Comparison of ENCODE assay signal across 35 cellular contexts in the genomic region with DNA sequence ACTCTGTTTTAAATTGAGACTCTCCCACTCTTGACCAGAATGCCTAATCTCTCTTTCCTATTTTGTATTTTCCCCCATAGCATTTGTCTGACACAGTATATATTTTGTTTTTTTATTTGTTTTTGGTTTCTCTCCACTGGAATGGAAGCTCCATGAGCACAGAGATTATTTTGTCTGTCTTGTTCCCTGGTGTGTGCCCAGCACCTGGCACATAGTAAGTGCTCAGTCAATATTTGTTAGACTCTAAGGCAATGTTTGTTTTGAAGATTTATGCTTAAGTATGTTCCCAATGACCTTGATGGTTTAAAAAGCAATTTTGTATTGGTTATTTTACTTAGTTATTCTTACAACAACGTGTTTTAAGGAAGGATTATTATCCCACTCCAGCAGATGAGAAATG.
"Had no signal": no experiment of that assay in that cellular context is flagged by ENCODE, and none has a peak within 500 bp of the region (broad histone marks: within the 10 kb centered on the region; RNA-seq: fewer than 3 reads in every experiment).

No MANE protein-coding gene starts in this region.

- FAIRE-seq: bronchial epithelial cell had no signal

- H3K27me3 Mint-ChIP-seq: activated naive CD4-positive, alpha-beta T cell treated with anti-CD3 and anti-CD28 coated beads, Interleukin-2, amount 10 ng/mL, durations not matched to agents 7 days and 5 days; activated naive CD8-positive, alpha-beta T cell treated with anti-CD3 and anti-CD28 coated beads, Interleukin-2, amount 50 U/mL, for 24 hours had no signal

- H3K36me3 Mint-ChIP-seq: activated CD8-positive, alpha-beta memory T cell treated with anti-CD3 and anti-CD28 coated beads, Interleukin-2, amount 10 ng/mL, durations not matched to agents 7 days and 5 days; activated naive CD4-positive, alpha-beta T cell treated with anti-CD3 and anti-CD28 coated beads, Interleukin-2, amount 10 ng/mL, durations not matched to agents 7 days and 5 days; activated naive CD8-positive, alpha-beta T cell; brain had no signal

- H3K4me1 Mint-ChIP-seq: activated CD4-positive, alpha-beta memory T cell treated with anti-CD3 and anti-CD28 coated beads, Interleukin-2, amount 10 ng/mL, durations not matched to agents 7 days and 5 days; activated CD8-positive, alpha-beta memory T cell treated with anti-CD3 and anti-CD28 coated beads, Interleukin-2, amount 10 ng/mL, durations not matched to agents 7 days and 5 days; activated naive CD4-positive, alpha-beta T cell treated with anti-CD3 and anti-CD28 coated beads, Interleukin-2, amount 10 ng/mL, durations not matched to agents 7 days and 5 days; activated naive CD8-positive, alpha-beta T cell treated with anti-CD3 and anti-CD28 coated beads, Interleukin-2, amount 50 U/mL, for 24 hours; brain had no signal

- ATAC-seq: activated CD8-positive, alpha-beta memory T cell treated with anti-CD3 and anti-CD28 coated beads, Interleukin-2, amount 10 ng/mL, durations not matched to agents 7 days and 5 days; activated naive CD8-positive, alpha-beta T cell treated with anti-CD3 and anti-CD28 coated beads, Interleukin-2, amount 50 U/mL, for 24 hours; Panc1 had no signal

- DNase-seq: activated CD4-positive, alpha-beta memory T cell treated with anti-CD3 and anti-CD28 coated beads, Interleukin-2, amount 10 ng/mL, durations not matched to agents 7 days and 5 days; activated CD4-positive, alpha-beta T cell treated with anti-CD3 and anti-CD28 coated beads for 1 hour; activated CD4-positive, alpha-beta T cell treated with anti-CD3 and anti-CD28 coated beads for 48 hours; activated CD4-positive, CD25-positive, alpha-beta regulatory T cell; activated CD8-positive, alpha-beta memory T cell treated with anti-CD3 and anti-CD28 coated beads for 24 hours; activated CD8-positive, alpha-beta memory T cell treated with anti-CD3 and anti-CD28 coated beads, Interleukin-2, amount 10 ng/mL, durations not matched to agents 7 days and 5 days; activated CD8-positive, alpha-beta memory T cell treated with anti-CD3 and anti-CD28 coated beads, Interleukin-2, amount 50 U/mL, for 48 hours; activated effector memory CD4-positive, alpha-beta T cell treated with Interleukin-2 at 50 U/mL for 16 hours; activated naive CD4-positive, alpha-beta T cell treated with anti-CD3 and anti-CD28 coated beads, Interleukin-2, amount 10 ng/mL, durations not matched to agents 7 days and 5 days; activated naive CD8-positive, alpha-beta T cell treated with anti-CD3 and anti-CD28 coated beads, Interleukin-2, amount 50 U/mL, for 24 hours; activated T-cell treated with anti-CD3 and anti-CD28 coated beads, Interleukin-2, amount 50 U/mL, for 48 hours; anterior cingulate cortex; caudate nucleus; cerebellar nuclear complex; Kasumi-1; KG1; MM.1S; MV-4-11; NCI-H1092; NCI-H1436 treated with DMSO at 0.1 percent for 48 hours; NCI-H1694 treated with DMSO at 0.1 percent for 48 hours; NCI-H2081; NCI-H226; NCI-H446 treated with DMSO at 0.1 percent for 48 hours; NCI-H524; NCI-H774; SW 1271; T-helper 1 cell; T-helper 2 cell; T-helper 9 cell; WERI-Rb-1 had no signal

- H3K27ac Mint-ChIP-seq: activated CD4-positive, alpha-beta memory T cell treated with anti-CD3 and anti-CD28 coated beads, Interleukin-2, amount 10 ng/mL, durations not matched to agents 7 days and 5 days; activated CD8-positive, alpha-beta memory T cell treated with anti-CD3 and anti-CD28 coated beads, Interleukin-2, amount 10 ng/mL, durations not matched to agents 7 days and 5 days; activated naive CD4-positive, alpha-beta T cell treated with anti-CD3 and anti-CD28 coated beads, Interleukin-2, amount 10 ng/mL, durations not matched to agents 7 days and 5 days; activated naive CD8-positive, alpha-beta T cell; activated naive CD8-positive, alpha-beta T cell treated with anti-CD3 and anti-CD28 coated beads, Interleukin-2, amount 50 U/mL, for 24 hours; brain had no signal

- H3K4me3 Mint-ChIP-seq: activated CD4-positive, alpha-beta memory T cell treated with anti-CD3 and anti-CD28 coated beads, Interleukin-2, amount 10 ng/mL, durations not matched to agents 7 days and 5 days; activated CD8-positive, alpha-beta memory T cell treated with anti-CD3 and anti-CD28 coated beads, Interleukin-2, amount 10 ng/mL, durations not matched to agents 7 days and 5 days; activated naive CD4-positive, alpha-beta T cell treated with anti-CD3 and anti-CD28 coated beads, Interleukin-2, amount 10 ng/mL, durations not matched to agents 7 days and 5 days; activated naive CD8-positive, alpha-beta T cell; activated naive CD8-positive, alpha-beta T cell treated with anti-CD3 and anti-CD28 coated beads, Interleukin-2, amount 50 U/mL, for 24 hours; brain had no signal

- H3K9me3 Mint-ChIP-seq: activated CD4-positive, alpha-beta memory T cell treated with anti-CD3 and anti-CD28 coated beads, Interleukin-2, amount 10 ng/mL, durations not matched to agents 7 days and 5 days; activated naive CD4-positive, alpha-beta T cell treated with anti-CD3 and anti-CD28 coated beads, Interleukin-2, amount 10 ng/mL, durations not matched to agents 7 days and 5 days; activated naive CD8-positive, alpha-beta T cell treated with anti-CD3 and anti-CD28 coated beads, Interleukin-2, amount 50 U/mL, for 24 hours; brain had no signal
